Comparison of ENCODE assay signal across 30 cellular contexts in genomic region chr18:78113445-78113844, GRCh38.
"Had no signal": no experiment of that assay in that cellular context is flagged by ENCODE, and none has a peak within 500 bp of the region (broad histone marks: within the 10 kb centered on the region; RNA-seq: fewer than 3 reads in every experiment).

No MANE protein-coding gene starts in this region.

- DNase-seq: activated B cell treated with CpG ODN at 0.5 μM for 24 hours; activated CD4-positive, alpha-beta memory T cell treated with anti-CD3 and anti-CD28 coated beads for 36 hours; activated CD4-positive, alpha-beta T cell treated with anti-CD3 and anti-CD28 coated beads for 4 hours; activated CD4-positive, alpha-beta T cell treated with anti-CD3 and anti-CD28 coated beads, Interleukin-2, amount 10 ng/mL, durations not matched to agents 24 days and 14 days; activated CD4-positive, alpha-beta T cell treated with anti-CD3 and anti-CD28 coated beads, Interleukin-2, amount 50 U/mL, for 1 hour; activated CD4-positive, alpha-beta T cell treated with anti-CD3 and anti-CD28 coated beads, Interleukin-2, amount 50 U/mL, for 4 hours; activated CD4-positive, CD25-positive, alpha-beta regulatory T cell treated with anti-CD3 and anti-CD28 coated beads, Interleukin-2, amount 50 U/mL, for 72 hours; activated CD8-positive, alpha-beta memory T cell treated with anti-CD3 and anti-CD28 coated beads, Interleukin-2, amount 50 U/mL, for 4 hours; activated CD8-positive, alpha-beta T cell treated with anti-CD3 and anti-CD28 coated beads for 36 hours; activated effector memory CD4-positive, alpha-beta T cell treated with anti-CD3 and anti-CD28 coated beads, Interleukin-2, amount 50 U/mL, for 16 hours; activated gamma-delta T cell treated with Interleukin-2 at 50 U/mL for 16 hours; activated naive CD4-positive, alpha-beta T cell; activated naive CD4-positive, alpha-beta T cell treated with anti-CD3 and anti-CD28 coated beads for 36 hours; activated naive CD4-positive, alpha-beta T cell treated with anti-CD3 and anti-CD28 coated beads, Interleukin-2, amount 50 U/mL, for 16 hours; activated naive CD8-positive, alpha-beta T cell treated with anti-CD3 and anti-CD28 coated beads for 36 hours; activated T-cell treated with anti-CD3 and anti-CD28 coated beads for 4 hours; activated T-cell treated with anti-CD3 and anti-CD28 coated beads, Interleukin-2, amount 50 U/mL, for 1 hour; activated T-cell treated with anti-CD3 and anti-CD28 coated beads, Interleukin-2, amount 50 U/mL, for 4 hours; activated T-cell treated with anti-CD3 and anti-CD28 coated beads, Interleukin-2, amount 50 U/mL, for 72 hours; adrenal gland; amniotic stem cell; aorta; body of pancreas; cerebellar nuclear complex; T-cell; T-helper 17 cell had no signal

- H3K9me3 ChIP-seq: adrenal gland, body of pancreas had no signal

- H3K27me3 ChIP-seq: adrenal gland, body of pancreas, cardiac muscle cell had no signal

- H3K4me3 ChIP-seq: adrenal gland, body of pancreas, cardiac muscle cell had no signal

- ATAC-seq: activated CD8-positive, alpha-beta T cell treated with anti-CD3 and anti-CD28 coated beads for 36 hours; activated naive CD4-positive, alpha-beta T cell treated with anti-CD3 and anti-CD28 coated beads, Interleukin-2, amount 50 U/mL, for 72 hours; activated T-cell treated with anti-CD3 and anti-CD28 coated beads, Interleukin-2, amount 50 U/mL, for 4 hours; activated T-cell treated with anti-CD3 and anti-CD28 coated beads, Interleukin-2, amount 50 U/mL, for 72 hours; activated T-helper 17 cell treated with anti-CD3 and anti-CD28 coated beads, Interleukin-2, amount 50 U/mL, for 72 hours; body of pancreas; T-cell; T-helper 17 cell had no signal

- H3K36me3 ChIP-seq: adrenal gland, cardiac muscle cell had no signal

- H3K4me1 ChIP-seq: adrenal gland, body of pancreas had no signal

- H3K27ac ChIP-seq: adrenal gland, body of pancreas, cardiac muscle cell, VCaP had no signal
